8 cellular contexts compared by ENCODE assay signal in genomic region chr6:29942275-29943052, GRCh38.
DNase-seq lines count a peak whose midpoint lies in the region; ATAC-seq and TF ChIP-seq lines count a peak whose summit lies in the region.

TSS of gene HLA-A (plus strand) at chr6:29942532. CDS start at chr6:29942554, 22 bp downstream.

- no peak for TF ChIP-seq CTCF in choroid plexus epithelial cell (conservative IDR thresholded peaks at IDR 0.05; ENCODE audit: low read depth, low read length)

- peak; percentile 98 for DNase-seq in Ammon's horn (ENCODE audit: low spot score)
- DNase-seq in GM19238 (ENCODE audit: insufficient read length, low spot score): peak; percentile 90
- peak; percentile 84 for DNase-seq in NCI-H510A treated with DMSO at 0.1 percent for 48 hours (lab: John Stamatoyannopoulos, UW)
- DNase-seq in activated CD4-positive, alpha-beta T cell treated with anti-CD3 and anti-CD28 coated beads for 4 hours: peak; percentile 91 to 92
- peak; percentile 97 for DNase-seq in choroid plexus epithelial cell (ENCODE audit: low read depth)
- peak; percentile 95 for DNase-seq in kidney glomerular epithelial cell (lab: John Stamatoyannopoulos, UW)
- peak; percentile 89 to 92 for DNase-seq in stimulated activated CD4-positive, alpha-beta T cell treated with anti-CD3 and anti-CD28 coated beads, Interleukin-15, amount 100 ng/mL, for 48 hours (ENCODE audit: low read depth in 2 of 2)

- peak within 1 kb of the TSS; percentile 69 for H3K4me3 ChIP-seq in choroid plexus epithelial cell (ENCODE audit: low read depth, low read length)

- ATAC-seq in HG03439 (IDR thresholded peaks at IDR 0.05; ENCODE audit: unreplicated experiment): peak; percentile 84

Comparison
In these comparisons a context has a peak if more than half of its experiments do, and no peak if none do; other contexts are left out.
1. Peak in every context shown above with its lines: DNase-seq, ATAC-seq and H3K4me3 ChIP-seq.